8 cellular contexts compared by ENCODE assay signal in genomic region chr19:53554804-53555203, GRCh38. TPM values are rescaled to one million over a fixed set of nuclear protein-coding genes. Genes with fewer than 3 reads are reported as not detected.
DNase-seq lines count a peak whose midpoint lies in the region; ATAC-seq and TF ChIP-seq lines count a peak whose summit lies in the region.

No MANE protein-coding gene starts in this region.

- H3K9ac ChIP-seq in duodenal mucosa (ENCODE audit: low read depth in 1 of 2, low read length in 2 of 2) = peak overlapping the region; percentile 78 to 84

- ATAC-seq in naive thymus-derived CD4-positive, alpha-beta T cell = no peak
- ATAC-seq in GM19467 (IDR thresholded peaks at IDR 0.05; ENCODE audit: unreplicated experiment) (no peak), GM18867 (IDR thresholded peaks at IDR 0.05; ENCODE audit: unreplicated experiment) (no peak)

- peak overlapping the region; percentile 62 for H3K27ac ChIP-seq in duodenal mucosa (ENCODE audit: low read depth, low read length)
- H3K27ac ChIP-seq in naive thymus-derived CD4-positive, alpha-beta T cell (ENCODE audit: low read depth, low read length) = peak overlapping the region; percentile 97

- H3K27me3 Mint-ChIP-seq in IgD-negative memory B cell = no peaks in the 10 kb centered on the region
- H3K27me3 Mint-ChIP-seq in naive thymus-derived CD4-positive, alpha-beta T cell = no peaks in the 10 kb centered on the region

- H3K9me3 ChIP-seq in BE2C = no peaks in the 10 kb centered on the region
- H3K9me3 ChIP-seq in duodenal mucosa (ENCODE audit: control insufficient read depth in 1 of 2, low read length in 2 of 2) = peaks cover 0 to 4% of the 10 kb centered on the region in 2 donors
- no peaks in the 10 kb centered on the region for H3K9me3 ChIP-seq in naive thymus-derived CD4-positive, alpha-beta T cell (ENCODE audit: control insufficient read depth in 2 of 3, low read length in 3 of 3)

- TF ChIP-seq CTCF in BE2C (IDR thresholded peaks at IDR 0.05; ENCODE audit: low read depth, low read length) = no peak

- DNase-seq in BE2C = no peak
- DNase-seq in naive thymus-derived CD4-positive, alpha-beta T cell = no peak
- DNase-seq in HPDE6-E6E7 (ENCODE audit: extremely low spot score) = no peak
- DNase-seq in GF-D8 (lab: John Stamatoyannopoulos, UW) = no peak

- H3K36me3 Mint-ChIP-seq in IgD-negative memory B cell = peaks cover 13% of the 10 kb centered on the region
- H3K36me3 Mint-ChIP-seq in naive thymus-derived CD4-positive, alpha-beta T cell = peaks cover 12 to 47% (median 32%) of the 10 kb centered on the region in 5 donors

- H3K4me3 Mint-ChIP-seq in IgD-negative memory B cell = peak overlapping the region; percentile 92 to 98 (median 95)
- H3K4me3 Mint-ChIP-seq in naive thymus-derived CD4-positive, alpha-beta T cell = peak overlapping the region; percentile 91 to 99 (median 96)

- H3K9me3 Mint-ChIP-seq in IgD-negative memory B cell = peaks cover 0 to 5% (median 5%) of the 10 kb centered on the region in 3 donors
- peaks cover 0 to 37% (median 14%) of the 10 kb centered on the region in 11 donors for H3K9me3 Mint-ChIP-seq in naive thymus-derived CD4-positive, alpha-beta T cell

- peak overlapping the region; percentile 99 to 100 (median 99) for H3K27ac Mint-ChIP-seq in IgD-negative memory B cell
- H3K27ac Mint-ChIP-seq in naive thymus-derived CD4-positive, alpha-beta T cell = peak overlapping the region; percentile 96 to 100 (median 100)

- H3K4me1 Mint-ChIP-seq in IgD-negative memory B cell = peaks cover 10 to 17% (median 16%) of the 10 kb centered on the region in 3 donors
- H3K4me1 Mint-ChIP-seq in naive thymus-derived CD4-positive, alpha-beta T cell = peaks cover 7 to 40% (median 23%) of the 10 kb centered on the region in 7 donors

- H3K27me3 ChIP-seq in BE2C (no peaks in the 10 kb centered on the region), duodenal mucosa (ENCODE audit: control insufficient read depth in 1 of 2, insufficient read depth in 2 of 2, low read length in 2 of 2) (no peaks in the 10 kb centered on the region)
- no peaks in the 10 kb centered on the region for H3K27me3 ChIP-seq in naive thymus-derived CD4-positive, alpha-beta T cell (ENCODE audit: control insufficient read depth in 2 of 2, insufficient read depth in 2 of 2, low read length in 2 of 2)

- POLR2A ChIA-PET in naive thymus-derived CD4-positive, alpha-beta T cell (lab: Charles Lee) = interaction anchor here (0.9 to 1.5 kb wide), 3 partner anchors 16 to 44 kb away, joined by 3 to 4 read pairs (median 3); no protein-coding TSS in a partner anchor

- CTCF ChIA-PET in naive thymus-derived CD4-positive, alpha-beta T cell (lab: Charles Lee) = no interaction called here

- H3K4me1 ChIP-seq in BE2C = no peaks in the 10 kb centered on the region
- peaks cover 0 to 3% of the 10 kb centered on the region in 2 donors for H3K4me1 ChIP-seq in duodenal mucosa (ENCODE audit: control insufficient read depth in 1 of 2, insufficient read depth in 2 of 2, low read length in 2 of 2)
- H3K4me1 ChIP-seq in naive thymus-derived CD4-positive, alpha-beta T cell (ENCODE audit: control insufficient read depth in 2 of 2, insufficient read depth in 2 of 2, low read length in 2 of 2) = peaks cover 4 to 6% of the 10 kb centered on the region in 2 donors

- intact Hi-C loops in naive thymus-derived CD4-positive, alpha-beta T cell (cut with micrococcal nuclease) = loop anchor here (1.0 to 5.0 kb wide), 7 partner anchors 17 to 637 kb away; partner anchors contain the start of genes TSEN34 (in 1 of the 2), ZNF160 (in 1 of the 2) and ZNF331 (in 1 of the 2)

- H3K36me3 ChIP-seq in BE2C = peaks cover 9% of the 10 kb centered on the region; the same call in 1 of the 2 replicates
- peaks cover 0 to 10% of the 10 kb centered on the region in 2 donors for H3K36me3 ChIP-seq in duodenal mucosa (ENCODE audit: control insufficient read depth in 1 of 2, insufficient read depth in 2 of 2, low read length in 2 of 2)
- peaks cover 3 to 18% (median 6%) of the 10 kb centered on the region in 3 experiments for H3K36me3 ChIP-seq in naive thymus-derived CD4-positive, alpha-beta T cell (ENCODE audit: control insufficient read depth in 2 of 3, insufficient read depth in 3 of 3, low read length in 3 of 3)

- H3K4me3 ChIP-seq in BE2C (ENCODE audit: low read depth, low read length) = peak overlapping the region; percentile 60
- H3K4me3 ChIP-seq in duodenal mucosa (ENCODE audit: low read depth in 1 of 2, low read length in 2 of 2) = peak overlapping the region; percentile 79 to 96
- H3K4me3 ChIP-seq in naive thymus-derived CD4-positive, alpha-beta T cell (ENCODE audit: low read length) = peak overlapping the region; percentile 67

RNA-seq across cellular contexts. Expression of gene ZNF331, which starts 16.9 kb away (rescaled TPM):
- 21.5 TPM for polyA plus RNA-seq in BE2C (2012; ENCODE audit: insufficient read depth, insufficient read length, low read depth)
- 27.1 TPM for polyA plus RNA-seq in IgD-negative memory B cell
- 100 to 1,000 TPM in 2 of 5 experiments, 10 to 100 TPM in 3; 18.1 to 318 (median 68.6) TPM for total RNA-seq in naive thymus-derived CD4-positive, alpha-beta T cell
- polyA plus RNA-seq in naive thymus-derived CD4-positive, alpha-beta T cell = 10 to 100 TPM; 35.0 to 52.1 TPM
